ENCODE assay signal across 22 cellular contexts in genomic region chr7:44696728-44697127, GRCh38. TPM values are rescaled to one million over a fixed set of nuclear protein-coding genes. Genes with fewer than 3 reads are reported as not detected.
DNase-seq lines count a peak whose midpoint lies in the region; TF ChIP-seq lines count a peak whose summit lies in the region.
"Had no signal": no experiment of that assay in that cellular context is flagged by ENCODE, and none has a peak within 500 bp of the region (broad histone marks: within the 10 kb centered on the region; RNA-seq: fewer than 3 reads in every experiment).

No MANE protein-coding gene starts in this region.

- H3K36me3 Mint-ChIP-seq in MCF 10A (ENCODE audit: insufficient read depth, unreplicated experiment) (peaks cover 97% of the 10 kb centered on the region), endodermal cell (ENCODE audit: low read depth) (peaks cover 79% of the 10 kb centered on the region)
- peaks cover 92% of the 10 kb centered on the region for H3K36me3 Mint-ChIP-seq in activated T-cell treated with anti-CD3 and anti-CD28 coated beads, Interleukin-2, amount 50 U/mL, for 24 hours (ENCODE audit: low read depth)

- peaks cover 7% of the 10 kb centered on the region for H3K36me3 ChIP-seq in breast epithelium
- peaks cover 57 to 79% of the 10 kb centered on the region in 2 donors for H3K36me3 ChIP-seq in neuronal stem cell (replicated peaks in 1 of 2; ENCODE audit: control insufficient read depth in 2 of 2, insufficient read depth in 2 of 2, low read length in 2 of 2)
- H3K36me3 ChIP-seq in endodermal cell (ENCODE audit: control insufficient read depth, insufficient read depth, low read length), result peaks cover 32% of the 10 kb centered on the region

- BruUV-seq in MCF 10A (replicated peaks; lab: Mats Ljungman, UMichigan), result TSS peak; percentile 24

- CTCF ChIA-PET in MCF 10A (lab: Yijun Ruan, JAX), result no interaction called here

- H3K4me3 Mint-ChIP-seq in MCF 10A (ENCODE audit: unreplicated experiment), result no peak overlapping the region
- H3K4me3 Mint-ChIP-seq in activated T-cell treated with anti-CD3 and anti-CD28 coated beads, Interleukin-2, amount 50 U/mL, for 24 hours, result no peak overlapping the region
- H3K4me3 Mint-ChIP-seq in endodermal cell, result no peak overlapping the region
- H3K4me3 Mint-ChIP-seq: CD8-positive, alpha-beta T cell had no signal

- H3K79me1 ChIP-seq in neuronal stem cell (ENCODE audit: low read depth, low read length), result peaks cover 1% of the 10 kb centered on the region

- H3K27ac Mint-ChIP-seq in MCF 10A (ENCODE audit: low read depth, unreplicated experiment) (no peak overlapping the region), endodermal cell (no peak overlapping the region)
- H3K27ac Mint-ChIP-seq in activated T-cell treated with anti-CD3 and anti-CD28 coated beads, Interleukin-2, amount 50 U/mL, for 24 hours, result no peak overlapping the region
- H3K27ac Mint-ChIP-seq: CD8-positive, alpha-beta T cell had no signal

- H3K27ac ChIP-seq in breast epithelium, result no peak overlapping the region
- H3K27ac ChIP-seq in cingulate gyrus (ENCODE audit: low read depth, low read length), result peak overlapping the region; percentile 41
- no peak overlapping the region for H3K27ac ChIP-seq in neuronal stem cell (replicated peaks; ENCODE audit: low read length)
- H3K27ac ChIP-seq in endodermal cell (ENCODE audit: low read depth, low read length), result no peak overlapping the region

- no peak overlapping the region for H3K4me3 ChIP-seq in breast epithelium
- H3K4me3 ChIP-seq in neuronal stem cell (ENCODE audit: low read length in 2 of 2), result no peak overlapping the region
- H3K4me3 ChIP-seq in endodermal cell (ENCODE audit: low read length), result no peak overlapping the region
- H3K4me3 ChIP-seq: MG63 had no signal

- no peak overlapping the region for H3K14ac ChIP-seq in neuronal stem cell (ENCODE audit: low read length)

- no peak overlapping the region for H3K23ac ChIP-seq in neuronal stem cell (ENCODE audit: low read depth, low read length, poor library complexity)

- H3K9me3 Mint-ChIP-seq in MCF 10A (ENCODE audit: unreplicated experiment), result no peaks in the 10 kb centered on the region
- no peaks in the 10 kb centered on the region for H3K9me3 Mint-ChIP-seq in activated T-cell treated with anti-CD3 and anti-CD28 coated beads, Interleukin-2, amount 50 U/mL, for 24 hours
- peaks cover 9% of the 10 kb centered on the region for H3K9me3 Mint-ChIP-seq in endodermal cell
- H3K9me3 Mint-ChIP-seq: CD8-positive, alpha-beta T cell had no signal

- H3K4ac ChIP-seq in neuronal stem cell (ENCODE audit: low read length), result no peak overlapping the region

- H2BK120ac ChIP-seq in neuronal stem cell (ENCODE audit: low read depth, low read length), result no peak overlapping the region

- H3K4me1 Mint-ChIP-seq in MCF 10A (ENCODE audit: insufficient read depth, unreplicated experiment) (peaks cover 8% of the 10 kb centered on the region), endodermal cell (no peaks in the 10 kb centered on the region)
- H3K4me1 Mint-ChIP-seq in activated T-cell treated with anti-CD3 and anti-CD28 coated beads, Interleukin-2, amount 50 U/mL, for 24 hours (ENCODE audit: low read depth), result no peaks in the 10 kb centered on the region

- H2BK15ac ChIP-seq in neuronal stem cell (ENCODE audit: low read length), result no peak overlapping the region

- H3K4me1 ChIP-seq in breast epithelium (no peaks in the 10 kb centered on the region), neuronal stem cell (ENCODE audit: control insufficient read depth in 2 of 2, insufficient read depth in 1 of 2, low read depth in 1 of 2, low read length in 2 of 2) (no peaks in the 10 kb centered on the region), endodermal cell (ENCODE audit: control insufficient read depth, insufficient read depth, low read length) (no peaks in the 10 kb centered on the region)

- H3K4me2 ChIP-seq in neuronal stem cell (ENCODE audit: insufficient read depth, low read length, poor library complexity, severe bottlenecking), result no peak overlapping the region

- DNase-seq in MCF 10A (ENCODE audit: unreplicated experiment) (no peak), breast epithelium (ENCODE audit: low spot score in 2 of 2) (no peak), neuronal stem cell (ENCODE audit: low spot score) (no peak), NCI-H82 (lab: John Stamatoyannopoulos, UW) (no peak), endodermal cell (no peak)
- DNase-seq in activated T-cell treated with anti-CD3 and anti-CD28 coated beads, Interleukin-2, amount 50 U/mL, for 24 hours, result no peak
- DNase-seq: 8988T; AML-193; C1 segment of cervical spinal cord; Calu3; CD8-positive, alpha-beta T cell; DMS53; EL; GF-D8; Kasumi-1; MG63; NCI-H1417 treated with DMSO at 0.1 percent for 48 hours; NCI-H187; NCI-H446; NCI-H526; Right ventricle myocardium superior had no signal

- no peak overlapping the region for H2AFZ ChIP-seq in neuronal stem cell (ENCODE audit: low read length)

- POLR2A ChIA-PET in MCF 10A (lab: Yijun Ruan, JAX), result no interaction called here

- no peak for TF ChIP-seq POLR2A in breast epithelium (IDR thresholded peaks at IDR 0.05)

- H3K9ac ChIP-seq in neuronal stem cell (ENCODE audit: low read depth, low read length, poor library complexity) (peak overlapping the region; percentile 60), endodermal cell (ENCODE audit: extremely low read depth, low read length, poor library complexity, severe bottlenecking) (no peak overlapping the region)

- no CpG with 5 or more reads among the region's 15 CpGs for WGBS in neuronal stem cell (ENCODE audit: extremely low coverage in 2 of 2, insufficient read length in 2 of 2, insufficient replicate concordance in 1 of 2), 2 donors
- WGBS in endodermal cell (ENCODE audit: insufficient coverage in 1 of 2, insufficient read length in 1 of 2), 2 experiments, result 95 to 98% methylated on average over 13 to 15 of the region's 15 CpGs

- H4K8ac ChIP-seq in neuronal stem cell (ENCODE audit: low read depth, low read length), result no peak overlapping the region

- H4K91ac ChIP-seq in neuronal stem cell (ENCODE audit: low read depth, low read length, poor library complexity), result peak overlapping the region; percentile 43

- no peak overlapping the region for H2BK12ac ChIP-seq in neuronal stem cell (ENCODE audit: low read length)

- intact Hi-C loops in MCF 10A (cut with micrococcal nuclease) (loop anchor here (10.0 kb wide), 2 partner anchors 48 to 98 kb away; partner anchors contain the start of genes PPIA and ZMIZ2), breast epithelium (cut with DNase I; ENCODE audit: low total_unique reads) (no loop called here)

- H3K27me3 ChIP-seq in breast epithelium (no peaks in the 10 kb centered on the region), neuronal stem cell (ENCODE audit: control insufficient read depth in 3 of 3, insufficient read depth in 3 of 3, low read depth in 1 of 3, low read length in 3 of 3) (no peaks in the 10 kb centered on the region), endodermal cell (ENCODE audit: control insufficient read depth, insufficient read depth, low read length, poor library complexity, severe bottlenecking) (no peaks in the 10 kb centered on the region)
- H3K27me3 ChIP-seq: MG63 had no signal

- no peak overlapping the region for H2BK5ac ChIP-seq in neuronal stem cell (ENCODE audit: low read length)

- no peak overlapping the region for H2AK5ac ChIP-seq in neuronal stem cell (ENCODE audit: low read depth, low read length)

- no peak overlapping the region for H3K18ac ChIP-seq in neuronal stem cell (ENCODE audit: low read length)

- H3K27me3 Mint-ChIP-seq in MCF 10A (ENCODE audit: insufficient read depth, unreplicated experiment) (no peaks in the 10 kb centered on the region), endodermal cell (ENCODE audit: insufficient read depth) (no peaks in the 10 kb centered on the region)
- no peaks in the 10 kb centered on the region for H3K27me3 Mint-ChIP-seq in activated T-cell treated with anti-CD3 and anti-CD28 coated beads, Interleukin-2, amount 50 U/mL, for 24 hours

- TF ChIP-seq CTCF in MCF 10A (IDR thresholded peaks at IDR 0.05; ENCODE audit: unreplicated experiment) (no peak), breast epithelium (IDR thresholded peaks at IDR 0.05) (no peak), endodermal cell (conservative IDR thresholded peaks at IDR 0.05) (no peak)

- H3K9me3 ChIP-seq in breast epithelium (no peaks in the 10 kb centered on the region), neuronal stem cell (replicated peaks in 1 of 2; ENCODE audit: control insufficient read depth in 2 of 2, insufficient read depth in 1 of 2, low read depth in 1 of 2, low read length in 2 of 2) (peaks cover 2 to 18% of the 10 kb centered on the region in 2 donors), endodermal cell (ENCODE audit: control insufficient read depth, low read length) (peaks cover 10% of the 10 kb centered on the region)
- H3K9me3 ChIP-seq: MG63 had no signal

RNA-seq across cellular contexts. Expression of gene ZMIZ2, which starts 51.9 kb away (rescaled TPM):
- total RNA-seq in MCF 10A (2022), result 94.4 and 100 TPM in 2 replicates
- 10 to 100 TPM; 12.5 to 30.1 (median 23.6) TPM for total RNA-seq in breast epithelium
- polyA plus RNA-seq in neuronal stem cell (2013, experiment 1 of 2), result 39.9 TPM
- polyA plus RNA-seq in neuronal stem cell (2013, experiment 2 of 2), result 38.5 TPM
- 10 to 100 TPM; 85.6 to 98.2 TPM for total RNA-seq in endodermal cell
- polyA plus RNA-seq in endodermal cell (2013, experiment 1 of 2), result 92.0 TPM
- polyA plus RNA-seq in endodermal cell (2013, experiment 2 of 2), result 76.1 TPM
